1 cellular context compared by ENCODE assay signal in genomic region chr1:205301220-205301821, GRCh38.
A peak's percentile ranks its signal among the peaks of the same experiment; 100 is the strongest.
TF ChIP-seq lines count a peak whose summit lies in the region.

No MANE protein-coding gene starts in this region.

TF ChIP-seq in HepG2, 621 proteins besides CTCF, POLR2A, EP300 and RAD21 (continued from another document and continues in another):
- no peak for TF ChIP-seq DMTF1 (CRISPR knock-in tag; IDR thresholded peaks at IDR 0.05)
- TF ChIP-seq FLYWCH1 (CRISPR knock-in tag; IDR thresholded peaks at IDR 0.05): no peak
- no peak for TF ChIP-seq CENPT (CRISPR knock-in tag; IDR thresholded peaks at IDR 0.05; ENCODE audit: low read depth)
- TF ChIP-seq ZNF713 (CRISPR knock-in tag; IDR thresholded peaks at IDR 0.05): no peak
- peak; percentile 90 for TF ChIP-seq MAZ (IDR thresholded peaks at IDR 0.05; ENCODE audit: borderline replicate concordance, low read depth, low read length)
- peak; percentile 76; the same call in 1 of the 2 replicates for TF ChIP-seq MAZ (CRISPR knock-in tag; IDR thresholded peaks at IDR 0.05; ENCODE audit: low read depth)
- no peak for TF ChIP-seq ZNF354B (CRISPR knock-in tag; IDR thresholded peaks at IDR 0.05)
- TF ChIP-seq, protein P1, sequence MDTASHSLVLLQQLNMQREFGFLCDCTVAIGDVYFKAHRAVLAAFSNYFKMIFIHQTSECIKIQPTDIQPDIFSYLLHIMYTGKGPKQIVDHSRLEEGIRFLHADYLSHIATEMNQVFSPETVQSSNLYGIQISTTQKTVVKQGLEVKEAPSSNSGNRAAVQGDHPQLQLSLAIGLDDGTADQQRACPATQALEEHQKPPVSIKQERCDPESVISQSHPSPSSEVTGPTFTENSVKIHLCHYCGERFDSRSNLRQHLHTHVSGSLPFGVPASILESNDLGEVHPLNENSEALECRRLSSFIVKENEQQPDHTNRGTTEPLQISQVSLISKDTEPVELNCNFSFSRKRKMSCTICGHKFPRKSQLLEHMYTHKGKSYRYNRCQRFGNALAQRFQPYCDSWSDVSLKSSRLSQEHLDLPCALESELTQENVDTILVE (CRISPR knock-in tag; IDR thresholded peaks at IDR 0.05): no peak
- no peak for TF ChIP-seq ZBTB10 (CRISPR knock-in tag; IDR thresholded peaks at IDR 0.05; ENCODE audit: borderline replicate concordance)
- TF ChIP-seq, protein P2, sequence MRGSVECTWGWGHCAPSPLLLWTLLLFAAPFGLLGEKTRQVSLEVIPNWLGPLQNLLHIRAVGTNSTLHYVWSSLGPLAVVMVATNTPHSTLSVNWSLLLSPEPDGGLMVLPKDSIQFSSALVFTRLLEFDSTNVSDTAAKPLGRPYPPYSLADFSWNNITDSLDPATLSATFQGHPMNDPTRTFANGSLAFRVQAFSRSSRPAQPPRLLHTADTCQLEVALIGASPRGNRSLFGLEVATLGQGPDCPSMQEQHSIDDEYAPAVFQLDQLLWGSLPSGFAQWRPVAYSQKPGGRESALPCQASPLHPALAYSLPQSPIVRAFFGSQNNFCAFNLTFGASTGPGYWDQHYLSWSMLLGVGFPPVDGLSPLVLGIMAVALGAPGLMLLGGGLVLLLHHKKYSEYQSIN (CRISPR knock-in tag; IDR thresholded peaks at IDR 0.05; ENCODE audit: borderline replicate concordance): no peak
- no peak for TF ChIP-seq NR2F1 (CRISPR knock-in tag; IDR thresholded peaks at IDR 0.05)
- peak; percentile 80 for TF ChIP-seq SAP130 (CRISPR knock-in tag; IDR thresholded peaks at IDR 0.05; ENCODE audit: low read depth)
- no peak for TF ChIP-seq SMYD3 (CRISPR knock-in tag; IDR thresholded peaks at IDR 0.05)
- no peak for TF ChIP-seq RAD51 (IDR thresholded peaks at IDR 0.05; ENCODE audit: borderline replicate concordance)
- TF ChIP-seq NFIC (IDR thresholded peaks at IDR 0.05; ENCODE audit: low read length): no peak; the same call in 1 of the 2 replicates
- 0 out of 2 replicates have a peak, but pooled peaks have one; percentile 29 for TF ChIP-seq THAP11 (CRISPR knock-in tag; IDR thresholded peaks at IDR 0.05)
- no peak for TF ChIP-seq SOX6 (IDR thresholded peaks at IDR 0.05)
- peak; percentile 83 for TF ChIP-seq SOX6 (CRISPR knock-in tag; IDR thresholded peaks at IDR 0.05)
- no peak for TF ChIP-seq ZNF382 (CRISPR knock-in tag; IDR thresholded peaks at IDR 0.05; ENCODE audit: borderline replicate concordance)
- TF ChIP-seq, protein P3, sequence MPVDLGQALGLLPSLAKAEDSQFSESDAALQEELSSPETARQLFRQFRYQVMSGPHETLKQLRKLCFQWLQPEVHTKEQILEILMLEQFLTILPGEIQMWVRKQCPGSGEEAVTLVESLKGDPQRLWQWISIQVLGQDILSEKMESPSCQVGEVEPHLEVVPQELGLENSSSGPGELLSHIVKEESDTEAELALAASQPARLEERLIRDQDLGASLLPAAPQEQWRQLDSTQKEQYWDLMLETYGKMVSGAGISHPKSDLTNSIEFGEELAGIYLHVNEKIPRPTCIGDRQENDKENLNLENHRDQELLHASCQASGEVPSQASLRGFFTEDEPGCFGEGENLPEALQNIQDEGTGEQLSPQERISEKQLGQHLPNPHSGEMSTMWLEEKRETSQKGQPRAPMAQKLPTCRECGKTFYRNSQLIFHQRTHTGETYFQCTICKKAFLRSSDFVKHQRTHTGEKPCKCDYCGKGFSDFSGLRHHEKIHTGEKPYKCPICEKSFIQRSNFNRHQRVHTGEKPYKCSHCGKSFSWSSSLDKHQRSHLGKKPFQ (CRISPR knock-in tag; IDR thresholded peaks at IDR 0.05; ENCODE audit: insufficient replicate concordance): no peak
- TF ChIP-seq ZNF136 (CRISPR knock-in tag; IDR thresholded peaks at IDR 0.05; ENCODE audit: low read depth): no peak
- no peak for TF ChIP-seq ATF5 (CRISPR knock-in tag; IDR thresholded peaks at IDR 0.05; ENCODE audit: low read depth)
- TF ChIP-seq ATF1 (CRISPR knock-in tag; IDR thresholded peaks at IDR 0.05): no peak
- no peak for TF ChIP-seq ARID2 (CRISPR knock-in tag; IDR thresholded peaks at IDR 0.05; ENCODE audit: borderline replicate concordance)
- peak; percentile 66; the same call in 1 of the 2 replicates for TF ChIP-seq ZNF263 (CRISPR knock-in tag; IDR thresholded peaks at IDR 0.05)
- TF ChIP-seq HES4 (CRISPR knock-in tag; IDR thresholded peaks at IDR 0.05; ENCODE audit: borderline replicate concordance): no peak
- TF ChIP-seq ATF4 (CRISPR knock-in tag; IDR thresholded peaks at IDR 0.05): no peak
- TF ChIP-seq ZNF333 (CRISPR knock-in tag; IDR thresholded peaks at IDR 0.05; ENCODE audit: borderline replicate concordance): no peak
- TF ChIP-seq ASH2L (IDR thresholded peaks at IDR 0.05; ENCODE audit: insufficient read length, low read depth, low read length): peak; percentile 38
- TF ChIP-seq TBX2 (CRISPR knock-in tag; IDR thresholded peaks at IDR 0.05; ENCODE audit: borderline replicate concordance): peak; percentile 83; the same call in 1 of the 2 replicates
- no peak for TF ChIP-seq SUZ12 (IDR thresholded peaks at IDR 0.05; ENCODE audit: low read depth, low read length)
- no peak for TF ChIP-seq TAF1 (CRISPR knock-in tag; IDR thresholded peaks at IDR 0.05)
- TF ChIP-seq SPEN (CRISPR knock-in tag; IDR thresholded peaks at IDR 0.05; ENCODE audit: low read depth): peak; percentile 65; the same call in 1 of the 2 replicates
- no peak for TF ChIP-seq TFDP1 (CRISPR knock-in tag; IDR thresholded peaks at IDR 0.05; ENCODE audit: borderline replicate concordance)
- no peak for TF ChIP-seq DRAP1 (CRISPR knock-in tag; IDR thresholded peaks at IDR 0.05)
- no peak for TF ChIP-seq SALL2 (CRISPR knock-in tag; IDR thresholded peaks at IDR 0.05)
- no peak for TF ChIP-seq SIN3A (IDR thresholded peaks at IDR 0.05; ENCODE audit: borderline replicate concordance, low read depth, low read length)
- TF ChIP-seq, protein P4, sequence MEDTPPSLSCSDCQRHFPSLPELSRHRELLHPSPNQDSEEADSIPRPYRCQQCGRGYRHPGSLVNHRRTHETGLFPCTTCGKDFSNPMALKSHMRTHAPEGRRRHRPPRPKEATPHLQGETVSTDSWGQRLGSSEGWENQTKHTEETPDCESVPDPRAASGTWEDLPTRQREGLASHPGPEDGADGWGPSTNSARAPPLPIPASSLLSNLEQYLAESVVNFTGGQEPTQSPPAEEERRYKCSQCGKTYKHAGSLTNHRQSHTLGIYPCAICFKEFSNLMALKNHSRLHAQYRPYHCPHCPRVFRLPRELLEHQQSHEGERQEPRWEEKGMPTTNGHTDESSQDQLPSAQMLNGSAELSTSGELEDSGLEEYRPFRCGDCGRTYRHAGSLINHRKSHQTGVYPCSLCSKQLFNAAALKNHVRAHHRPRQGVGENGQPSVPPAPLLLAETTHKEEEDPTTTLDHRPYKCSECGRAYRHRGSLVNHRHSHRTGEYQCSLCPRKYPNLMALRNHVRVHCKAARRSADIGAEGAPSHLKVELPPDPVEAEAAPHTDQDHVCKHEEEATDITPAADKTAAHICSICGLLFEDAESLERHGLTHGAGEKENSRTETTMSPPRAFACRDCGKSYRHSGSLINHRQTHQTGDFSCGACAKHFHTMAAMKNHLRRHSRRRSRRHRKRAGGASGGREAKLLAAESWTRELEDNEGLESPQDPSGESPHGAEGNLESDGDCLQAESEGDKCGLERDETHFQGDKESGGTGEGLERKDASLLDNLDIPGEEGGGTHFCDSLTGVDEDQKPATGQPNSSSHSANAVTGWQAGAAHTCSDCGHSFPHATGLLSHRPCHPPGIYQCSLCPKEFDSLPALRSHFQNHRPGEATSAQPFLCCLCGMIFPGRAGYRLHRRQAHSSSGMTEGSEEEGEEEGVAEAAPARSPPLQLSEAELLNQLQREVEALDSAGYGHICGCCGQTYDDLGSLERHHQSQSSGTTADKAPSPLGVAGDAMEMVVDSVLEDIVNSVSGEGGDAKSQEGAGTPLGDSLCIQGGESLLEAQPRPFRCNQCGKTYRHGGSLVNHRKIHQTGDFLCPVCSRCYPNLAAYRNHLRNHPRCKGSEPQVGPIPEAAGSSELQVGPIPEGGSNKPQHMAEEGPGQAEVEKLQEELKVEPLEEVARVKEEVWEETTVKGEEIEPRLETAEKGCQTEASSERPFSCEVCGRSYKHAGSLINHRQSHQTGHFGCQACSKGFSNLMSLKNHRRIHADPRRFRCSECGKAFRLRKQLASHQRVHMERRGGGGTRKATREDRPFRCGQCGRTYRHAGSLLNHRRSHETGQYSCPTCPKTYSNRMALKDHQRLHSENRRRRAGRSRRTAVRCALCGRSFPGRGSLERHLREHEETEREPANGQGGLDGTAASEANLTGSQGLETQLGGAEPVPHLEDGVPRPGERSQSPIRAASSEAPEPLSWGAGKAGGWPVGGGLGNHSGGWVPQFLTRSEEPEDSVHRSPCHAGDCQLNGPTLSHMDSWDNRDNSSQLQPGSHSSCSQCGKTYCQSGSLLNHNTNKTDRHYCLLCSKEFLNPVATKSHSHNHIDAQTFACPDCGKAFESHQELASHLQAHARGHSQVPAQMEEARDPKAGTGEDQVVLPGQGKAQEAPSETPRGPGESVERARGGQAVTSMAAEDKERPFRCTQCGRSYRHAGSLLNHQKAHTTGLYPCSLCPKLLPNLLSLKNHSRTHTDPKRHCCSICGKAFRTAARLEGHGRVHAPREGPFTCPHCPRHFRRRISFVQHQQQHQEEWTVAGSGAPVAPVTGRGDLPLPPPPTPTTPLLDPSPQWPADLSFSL (CRISPR knock-in tag; IDR thresholded peaks at IDR 0.05): 0 out of 2 replicates have a peak, but pooled peaks have one; percentile 18
- peak; percentile 62; the same call in 1 of the 2 replicates for TF ChIP-seq ZNF264 (CRISPR knock-in tag; IDR thresholded peaks at IDR 0.05)
- no peak for TF ChIP-seq ZNF720 (CRISPR knock-in tag; IDR thresholded peaks at IDR 0.05)
- 0 out of 2 replicates have a peak, but pooled peaks have one; percentile 21 for TF ChIP-seq IRF2 (CRISPR knock-in tag; IDR thresholded peaks at IDR 0.05)
- TF ChIP-seq ZNF275 (CRISPR knock-in tag; IDR thresholded peaks at IDR 0.05; ENCODE audit: borderline replicate concordance): no peak
- TF ChIP-seq SRF (IDR thresholded peaks at IDR 0.05; ENCODE audit: low read depth, low read length): no peak
- TF ChIP-seq NFRKB (IDR thresholded peaks at IDR 0.05): no peak
- no peak for TF ChIP-seq ZNF329 (CRISPR knock-in tag; IDR thresholded peaks at IDR 0.05; ENCODE audit: low read depth)
